8 cellular contexts compared by ENCODE assay signal in the genomic region with DNA sequence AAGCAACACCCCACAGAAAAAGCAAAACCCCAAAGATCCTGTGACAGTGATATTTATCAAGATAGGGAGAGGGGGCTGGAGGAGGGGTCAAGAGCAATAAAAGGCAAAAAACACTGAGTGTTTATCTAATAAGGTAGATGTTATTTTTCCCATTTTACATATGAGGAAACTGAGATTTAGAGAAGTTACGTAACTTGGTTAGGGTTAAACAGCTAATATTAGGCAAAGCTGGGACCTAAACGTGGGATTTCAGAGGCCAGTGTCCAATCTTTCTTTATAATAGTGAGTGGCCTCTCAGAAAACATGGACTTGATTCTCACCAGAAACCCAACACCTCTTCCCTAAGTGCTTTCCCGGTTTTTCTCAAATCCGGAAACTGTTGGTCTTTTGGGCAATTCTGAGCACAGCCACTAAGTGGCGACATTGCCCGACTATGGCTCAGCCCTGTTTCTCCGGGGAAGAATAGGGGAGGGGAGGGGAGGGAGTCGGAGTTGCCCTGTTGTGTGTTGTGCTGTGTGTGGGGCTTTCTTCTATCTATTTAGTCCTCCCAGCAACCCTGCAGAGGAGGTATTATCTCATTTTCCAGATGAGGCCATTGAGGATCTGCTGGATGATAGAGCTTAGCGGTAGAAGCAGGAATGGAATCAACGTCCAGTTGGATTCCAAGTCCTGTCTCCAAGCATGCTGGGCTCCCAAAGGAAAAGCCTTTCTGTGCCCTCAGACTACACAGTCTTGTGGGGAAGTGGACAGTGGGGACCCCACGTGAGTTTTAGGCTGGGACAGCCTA. TPM values are rescaled to one million over a fixed set of nuclear protein-coding genes. Genes with fewer than 3 reads are reported as not detected.
DNase-seq lines count a peak whose midpoint lies in the region; ATAC-seq, FAIRE-seq and TF ChIP-seq lines count a peak whose summit lies in the region.
"Not testable (repeated sequence)": the region's sequence is repeated elsewhere in the genome, so short reads cannot be mapped to it uniquely, and the experiment has no call there.

No MANE protein-coding gene starts in this region.

- H3K9me3 ChIP-seq in PC-9 (ENCODE audit: insufficient read depth, low read depth); astrocyte (ENCODE audit: insufficient read depth, low read depth, low read length); HepG2 (ENCODE audit: low read length); sigmoid colon: not testable (repeated sequence)

- POLR2A ChIA-PET in BJ (lab: Charles Lee); PC-9 (lab: Charles Lee; ENCODE audit: unreplicated experiment): not testable (repeated sequence)
- POLR2A ChIA-PET in HepG2 (lab: Yijun Ruan, JAX): interaction anchor here (1.2 kb wide), 1 partner anchor 44 kb away, joined by 5 read pairs; no protein-coding TSS in a partner anchor

- not testable (repeated sequence) for TF ChIP-seq EP300 in HepG2 (IDR thresholded peaks at IDR 0.05; ENCODE audit: low read depth in 2 of 2, low read length in 2 of 2); HepG2 (CRISPR knock-in tag; IDR thresholded peaks at IDR 0.05; ENCODE audit: borderline replicate concordance); sigmoid colon (IDR thresholded peaks at IDR 0.05)

- not testable (repeated sequence) for H3K9me2 ChIP-seq in PC-9 (ENCODE audit: insufficient read depth)

- not testable (repeated sequence) for DNase-seq in BJ (ENCODE audit: low read depth); GM13977 (ENCODE audit: low spot score); astrocyte (ENCODE audit: low read depth); sigmoid colon
- DNase-seq in NCI-H1417 (lab: John Stamatoyannopoulos, UW): peak; percentile 21 to 62 (median 47)
- peak in 1 of 2 experiments; percentile 10 for DNase-seq in PC-9
- DNase-seq in fibroblast of mammary gland (ENCODE audit: low read depth): peak; percentile 6
- DNase-seq in HepG2 (ENCODE audit: low spot score): peak; percentile 12

- not testable (repeated sequence) for BruUV-seq in PC-9 (replicated peaks; lab: Mats Ljungman, UMichigan); HepG2 (replicated peaks; lab: Mats Ljungman, UMichigan)

- in situ Hi-C loops in GM13977 (cut with MboI; ENCODE audit: low pct_unique_long_range_greater_than_20kb, low sequenced_read_pairs, unreplicated experiment) (loop anchor here (10.0 to 25.0 kb wide), 2 partner anchors 165 to 288 kb away; no protein-coding TSS in a partner anchor), HepG2 (cut with HindIII; ENCODE audit: extremely low pct_ligation_motif_present, low pct_unique_long_range_greater_than_20kb) (loop anchor here (10.0 kb wide), 1 partner anchor 178 kb away; no protein-coding TSS in a partner anchor)

- peak; percentile 73 for ATAC-seq in HepG2

- CTCF ChIA-PET in BJ (lab: Yijun Ruan, JAX): interaction anchor here (0.6 to 2.3 kb wide), 9 partner anchors 9 to 309 kb away, joined by 3 to 17 read pairs (median 6); no protein-coding TSS in a partner anchor
- CTCF ChIA-PET in PC-9 (lab: Charles Lee): interaction anchor here (0.8 kb wide), 1 partner anchor 107 kb away, joined by 3 read pairs; no protein-coding TSS in a partner anchor
- CTCF ChIA-PET in HepG2 (lab: Yijun Ruan, JAX; ENCODE audit: low intra/inter-chr PET ratio, low total read pairs): interaction anchor here (1.3 to 1.7 kb wide), 2 partner anchors 114 to 293 kb away, joined by 6 to 8 read pairs; no protein-coding TSS in a partner anchor

- not testable (repeated sequence) for H3K79me2 ChIP-seq in PC-9 (ENCODE audit: low read depth); astrocyte (ENCODE audit: insufficient read depth, low read length); HepG2 (ENCODE audit: insufficient read depth, low read length)

- H3K27ac Mint-ChIP-seq in astrocyte (ENCODE audit: unreplicated experiment): not testable (repeated sequence)

- not testable (repeated sequence) for H3K27me3 ChIP-seq in BJ (ENCODE audit: control insufficient read depth, insufficient read depth, low read length); HepG2 (ENCODE audit: control insufficient read depth in 1 of 2, insufficient read depth in 2 of 2, low read length in 2 of 2)
- H3K27me3 ChIP-seq in PC-9 (ENCODE audit: insufficient read depth, low read depth) (peaks cover 55% of the 10 kb centered on the region), astrocyte (ENCODE audit: insufficient read depth, low read length) (peaks cover 37% of the 10 kb centered on the region), sigmoid colon (peaks cover 0 to 15% (median 0%) of the 10 kb centered on the region in 3 donors)

- not testable (repeated sequence) for H4K20me1 ChIP-seq in PC-9 (ENCODE audit: insufficient read depth); astrocyte (ENCODE audit: insufficient read depth, low read length); HepG2 (ENCODE audit: insufficient read depth, low read length)

- H3K27ac ChIP-seq in PC-9; astrocyte (ENCODE audit: low read depth, low read length); HepG2 (ENCODE audit: extremely low read length, insufficient read depth, low read length); sigmoid colon: not testable (repeated sequence)

- H3K27me3 Mint-ChIP-seq in astrocyte (ENCODE audit: low read depth, unreplicated experiment): peaks cover 15% of the 10 kb centered on the region

- not testable (repeated sequence) for H3K36me3 ChIP-seq in BJ (ENCODE audit: control insufficient read depth, insufficient read depth, low read length); PC-9 (ENCODE audit: low read depth); astrocyte (ENCODE audit: insufficient read depth, low read length); HepG2 (replicated peaks in 1 of 2; ENCODE audit: control insufficient read depth in 1 of 2, insufficient read depth in 2 of 2, low read length in 2 of 2); sigmoid colon

- not testable (repeated sequence) for TF ChIP-seq POLR2A in HepG2 (IDR thresholded peaks at IDR 0.05; ENCODE audit: insufficient read depth in 1 of 2, low read depth in 2 of 2, low read length in 2 of 2); sigmoid colon (IDR thresholded peaks at IDR 0.05)

- not testable (repeated sequence) for H2AFZ ChIP-seq in PC-9; astrocyte (ENCODE audit: low read depth, low read length); HepG2 (ENCODE audit: low read length)

- TF ChIP-seq CTCF in BJ (IDR thresholded peaks at IDR 0.05; ENCODE audit: insufficient read depth, low read depth, low read length) (peak; percentile 25), GM13977 (IDR thresholded peaks at IDR 0.05; ENCODE audit: extremely low read depth, insufficient read depth, missing control alignments) (peak; percentile 25), PC-9 (conservative IDR thresholded peaks at IDR 0.05) (peak; percentile 60), astrocyte (IDR thresholded peaks at IDR 0.05; ENCODE audit: insufficient read depth, low read depth, low read length) (peak; percentile 29), fibroblast of mammary gland (conservative IDR thresholded peaks at IDR 0.05; ENCODE audit: control insufficient read depth, insufficient read depth, low read depth, low read length) (peak; percentile 11), HepG2 (CRISPR knock-in tag; IDR thresholded peaks at IDR 0.05) (peak; percentile 62), sigmoid colon (IDR thresholded peaks at IDR 0.05) (peak in 3 of 4 experiments; percentile 12 to 46 (median 46))

- H3K36me3 Mint-ChIP-seq in astrocyte (ENCODE audit: low read depth, unreplicated experiment): not testable (repeated sequence)

- not testable (repeated sequence) for H3K4me1 Mint-ChIP-seq in astrocyte (ENCODE audit: low read depth, unreplicated experiment)

- not testable (repeated sequence) for H3K4me3 ChIP-seq in BJ (ENCODE audit: low read depth, low read length); PC-9; astrocyte (ENCODE audit: insufficient read depth, low read depth, low read length); fibroblast of mammary gland (ENCODE audit: control insufficient read depth, low read depth, low read length); HepG2 (replicated peaks in 1 of 3; ENCODE audit: insufficient read depth in 1 of 3, low read depth in 2 of 3, low read length in 3 of 3); sigmoid colon

- not testable (repeated sequence) for H3K4me2 ChIP-seq in PC-9; astrocyte (ENCODE audit: low read length); HepG2 (ENCODE audit: low read depth, low read length)

- TF ChIP-seq RAD21 in HepG2 (CRISPR knock-in tag; IDR thresholded peaks at IDR 0.05): peak; percentile 84

- not testable (repeated sequence) for FAIRE-seq in astrocyte (lab: Jason Lieb, UNC)
- peak; percentile 85 for FAIRE-seq in HepG2 (lab: Jason Lieb, UNC)

- not testable (repeated sequence) for H3K9me3 Mint-ChIP-seq in astrocyte (ENCODE audit: unreplicated experiment)

- H3K4me1 ChIP-seq in PC-9 (replicated peaks; ENCODE audit: insufficient read depth); astrocyte (ENCODE audit: insufficient read depth, low read length); sigmoid colon: not testable (repeated sequence)
- H3K4me1 ChIP-seq in HepG2 (ENCODE audit: insufficient read depth, low read length): peaks cover 35% of the 10 kb centered on the region; the same call in 1 of the 2 replicates

- 14% methylated on average over 8 of the region's 11 CpGs for WGBS in HepG2 (ENCODE audit: low lambda C conversion rate)
- WGBS in sigmoid colon, 2 donors: 36% methylated on average over 10 of the region's 11 CpGs

- intact Hi-C loops in PC-9 (cut with micrococcal nuclease; ENCODE audit: unreplicated experiment): loop anchor here (10.0 kb wide), 1 partner anchor 168 kb away; no protein-coding TSS in a partner anchor
- intact Hi-C loops in HepG2 (cut with micrococcal nuclease; ENCODE audit: unreplicated experiment); sigmoid colon (cut with DNase I): not testable (repeated sequence)

- not testable (repeated sequence) for H3K9ac ChIP-seq in astrocyte (ENCODE audit: low read length); HepG2 (ENCODE audit: insufficient read depth, low read depth, low read length)

- not testable (repeated sequence) for H3F3A ChIP-seq in PC-9 (ENCODE audit: insufficient read depth, low read depth)

- H3K4me3 Mint-ChIP-seq in astrocyte (ENCODE audit: unreplicated experiment): not testable (repeated sequence)

RNA-seq across cellular contexts. Expression of gene ETV3, which starts 58.7 kb away (rescaled TPM):
- polyA plus RNA-seq in BJ (2011; rRNA removed): 7.4 and 7.9 TPM in 2 replicates
- 19.7 and 25.8 TPM in 2 replicates for polyA minus RNA-seq in BJ (2011; rRNA and poly(A)+ RNA removed)
- 22.1 and 26.2 TPM in 2 replicates for total RNA-seq in PC-9 (2021)
- 35.4 and 37.5 TPM in 2 replicates for total RNA-seq in astrocyte
- total RNA-seq in HepG2 (2016; rRNA removed; fragmentation: Illumina TruSeq; extraction: Trizol): 5.8 and 8.5 TPM in 2 replicates
- total RNA-seq in HepG2 (2016; cell fraction: cytosol; rRNA removed; fragmentation: Illumina TruSeq; extraction: Trizol; ENCODE audit: low read depth): 0.81 and 1.4 TPM in 2 replicates
- total RNA-seq in HepG2 (2016; cell fraction: insoluble cytoplasmic fraction; rRNA removed; fragmentation: Illumina TruSeq; extraction: Trizol): 5.7 and 7.6 TPM in 2 replicates
- total RNA-seq in HepG2 (2016; cell fraction: membrane; rRNA removed; fragmentation: Illumina TruSeq; extraction: Trizol): 4.0 and 4.1 TPM in 2 replicates
- total RNA-seq in HepG2 (2016; cell fraction: nucleus; rRNA removed; fragmentation: Illumina TruSeq; extraction: Trizol): 8.1 and 8.4 TPM in 2 replicates
- 4.2 and 4.6 TPM in 2 replicates for polyA plus RNA-seq in HepG2 (2011; rRNA removed)
- 2.6 and 3.2 TPM in 2 replicates for polyA plus RNA-seq in HepG2 (2011; cell fraction: cytosol; rRNA removed)
- 4.0 and 5.1 TPM in 2 replicates for polyA plus RNA-seq in HepG2 (2011; cell fraction: nucleus; rRNA removed)
- 4.8 and 4.9 TPM in 2 replicates for polyA plus RNA-seq in HepG2 (2012)
- 0.11 and 0.12 TPM in 2 replicates for polyA plus RNA-seq in HepG2 (2016; cell fraction: cytosol; fragmentation: Illumina TruSeq; extraction: Trizol; ENCODE audit: low read depth)
- 6.3 and 6.4 TPM in 2 replicates for polyA plus RNA-seq in HepG2 (2016; cell fraction: insoluble cytoplasmic fraction; fragmentation: Illumina TruSeq; extraction: Trizol; ENCODE audit: low read depth)
- polyA plus RNA-seq in HepG2 (2016; cell fraction: membrane; fragmentation: Illumina TruSeq; extraction: Trizol; ENCODE audit: low read depth): 0.88 and 1.1 TPM in 2 replicates
- 7.2 and 7.6 TPM in 2 replicates for polyA plus RNA-seq in HepG2 (2016; cell fraction: nucleus; fragmentation: Illumina TruSeq; extraction: Trizol; ENCODE audit: insufficient read depth, low read depth)
- 11.8 and 25.1 TPM in 2 replicates for polyA minus RNA-seq in HepG2 (2011; rRNA and poly(A)+ RNA removed; ENCODE audit: low replicate concordance)
- polyA minus RNA-seq in HepG2 (2011; cell fraction: cytosol; rRNA and poly(A)+ RNA removed): 6.7 and 7.9 TPM in 2 replicates
- polyA minus RNA-seq in HepG2 (2011; cell fraction: nucleus; rRNA and poly(A)+ RNA removed): 14.3 and 14.7 TPM in 2 replicates
- 10 to 100 TPM; 14.1 to 20.2 (median 17.6) TPM for total RNA-seq in sigmoid colon
- polyA plus RNA-seq in sigmoid colon: 10 to 100 TPM in 1 of 3 donors, 1 to 10 TPM in 2; 6.6 to 12.4 (median 9.0) TPM

Comparison
In these comparisons a context has a peak if more than half of its experiments do, and no peak if none do; other contexts are left out.
1. CTCF ChIP-seq: peak in every context shown above with its lines; median percentile 62 in HepG2; 60 in PC-9; 46 in sigmoid colon; 29 in astrocyte; 25 in BJ; 25 in GM13977; 11 in fibroblast of mammary gland.